In the genomic region with DNA sequence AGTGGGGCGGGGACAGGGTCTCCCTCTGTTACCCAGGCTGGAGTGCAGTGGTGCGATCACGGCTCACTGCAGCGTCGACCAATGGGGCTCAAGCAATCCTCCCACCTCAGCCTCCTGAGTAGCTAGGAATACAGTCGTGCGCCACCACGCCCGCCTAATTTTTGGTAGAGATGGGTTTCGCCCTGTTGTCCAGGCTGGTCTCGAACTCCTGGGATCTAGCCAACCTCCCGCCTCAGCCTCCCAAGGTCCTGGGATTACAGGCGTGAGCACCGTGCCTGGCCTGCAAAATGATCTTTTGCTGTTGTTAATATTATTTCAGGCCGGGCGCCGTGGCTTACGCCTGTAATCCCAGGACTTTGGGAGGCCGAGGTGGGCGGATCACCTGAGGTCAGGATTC, we compare ENCODE assay signal across 8 cellular contexts. TPM values are rescaled to one million over a fixed set of nuclear protein-coding genes. Genes with fewer than 3 reads are reported as not detected.
DNase-seq lines count a peak whose midpoint lies in the region; ATAC-seq and TF ChIP-seq lines count a peak whose summit lies in the region.

No MANE protein-coding gene starts in this region.

- peak overlapping the region; percentile 63 for H3K4me2 ChIP-seq in trophoblast cell (ENCODE audit: low read length)

- peak overlapping the region; percentile 97 for H3K4me3 ChIP-seq in CD8-positive, alpha-beta T cell (ENCODE audit: low read depth, low read length)
- peak overlapping the region; percentile 71 to 96 (median 78) for H3K4me3 ChIP-seq in Peyer's patch
- peak overlapping the region; percentile 99 for H3K4me3 ChIP-seq in fibroblast of mammary gland (ENCODE audit: control insufficient read depth, low read depth, low read length)
- H3K4me3 ChIP-seq in trophoblast cell (ENCODE audit: low read depth, low read length) = no peak overlapping the region

- peaks cover 5% of the 10 kb centered on the region for H3K36me3 ChIP-seq in CD8-positive, alpha-beta T cell (ENCODE audit: insufficient read depth, low read length)
- peaks cover 0 to 12% (median 0%) of the 10 kb centered on the region in 3 donors for H3K36me3 ChIP-seq in Peyer's patch
- H3K36me3 ChIP-seq in trophoblast cell (ENCODE audit: control insufficient read depth in 1 of 2, insufficient read depth in 2 of 2, low read length in 2 of 2) = peaks cover 3% of the 10 kb centered on the region in 2 experiments

- intact Hi-C loops in CD8-positive, alpha-beta T cell (cut with DNase I, micrococcal nuclease) = loop anchor here (1.0 to 5.0 kb wide), 4 partner anchors 47 to 1080 kb away; a partner anchor contains a TSS

- no peaks in the 10 kb centered on the region for H3K9me3 Mint-ChIP-seq in CD8-positive, alpha-beta T cell

- H3K4me1 ChIP-seq in CD8-positive, alpha-beta T cell (ENCODE audit: insufficient read depth, low read length) = peaks cover 24% of the 10 kb centered on the region
- peaks cover 0 to 16% (median 4%) of the 10 kb centered on the region in 4 donors for H3K4me1 ChIP-seq in Peyer's patch
- peaks cover 0 to 5% of the 10 kb centered on the region in 2 experiments for H3K4me1 ChIP-seq in trophoblast cell (ENCODE audit: control insufficient read depth in 1 of 2, insufficient read depth in 2 of 2, low read length in 2 of 2)

- peak overlapping the region; percentile 42 for H2AFZ ChIP-seq in trophoblast cell (ENCODE audit: insufficient read depth, low read length, poor library complexity)

- no peaks in the 10 kb centered on the region for H3K9me3 ChIP-seq in CD8-positive, alpha-beta T cell (ENCODE audit: low read length)
- H3K9me3 ChIP-seq in Peyer's patch = no peaks in the 10 kb centered on the region
- no peaks in the 10 kb centered on the region for H3K9me3 ChIP-seq in trophoblast cell (ENCODE audit: insufficient read depth, low read depth, low read length)

- H4K8ac ChIP-seq in trophoblast cell (ENCODE audit: low read depth, low read length) = peak overlapping the region; percentile 32

- CTCF ChIA-PET in CD8-positive, alpha-beta T cell (lab: Charles Lee) = interaction anchor here (0.8 to 2.7 kb wide), 5 partner anchors 12 to 161 kb away, joined by 3 to 19 read pairs (median 4); no protein-coding TSS in a partner anchor

- H3K27ac ChIP-seq in CD8-positive, alpha-beta T cell (ENCODE audit: low read depth, low read length) = no peak overlapping the region
- H3K27ac ChIP-seq in Peyer's patch (peak overlapping the region in 2 of 4 donors; percentile 74 to 78), trophoblast cell (ENCODE audit: low read depth, low read length) (no peak overlapping the region)

- no peak for ATAC-seq in CD8-positive, alpha-beta T cell
- ATAC-seq in HG03354 (IDR thresholded peaks at IDR 0.05; ENCODE audit: poor library complexity, severe bottlenecking, unreplicated experiment) = no peak

- no peak overlapping the region for H4K12ac ChIP-seq in trophoblast cell (ENCODE audit: low read depth, low read length)

- H3K18ac ChIP-seq in trophoblast cell (ENCODE audit: low read length) = no peak overlapping the region

- no peaks in the 10 kb centered on the region for H3K27me3 ChIP-seq in CD8-positive, alpha-beta T cell (ENCODE audit: insufficient read depth, low read length)
- H3K27me3 ChIP-seq in Peyer's patch = no peaks in the 10 kb centered on the region
- no peaks in the 10 kb centered on the region for H3K27me3 ChIP-seq in trophoblast cell (ENCODE audit: insufficient read depth, low read length)

- no peaks in the 10 kb centered on the region for H3K27me3 Mint-ChIP-seq in CD8-positive, alpha-beta T cell (ENCODE audit: low read depth)

- no peak for DNase-seq in CD8-positive, alpha-beta T cell
- DNase-seq in Peyer's patch (no peak), fibroblast of mammary gland (ENCODE audit: low read depth) (no peak), trophoblast cell (no peak), GM19240 (ENCODE audit: insufficient read length, low spot score) (no peak), NCI-H774 (lab: John Stamatoyannopoulos, UW) (no peak), NCI-H2227 treated with DMSO at 0.1 percent for 48 hours (lab: John Stamatoyannopoulos, UW) (no peak)

- H3K79me2 ChIP-seq in trophoblast cell (ENCODE audit: control insufficient read depth, insufficient read depth, low read length, poor library complexity) = peaks cover 6% of the 10 kb centered on the region

- no peak for TF ChIP-seq POLR2A in Peyer's patch (IDR thresholded peaks at IDR 0.05)

- no peak overlapping the region for H2BK5ac ChIP-seq in trophoblast cell (ENCODE audit: low read depth, low read length, poor library complexity)

- no peak overlapping the region for H2AK5ac ChIP-seq in trophoblast cell (ENCODE audit: low read length)

- no peak overlapping the region for H3K4ac ChIP-seq in trophoblast cell (ENCODE audit: low read depth, low read length)

- peaks cover 5% of the 10 kb centered on the region for H3K79me1 ChIP-seq in trophoblast cell (ENCODE audit: low read length)

- no peak overlapping the region for H4K91ac ChIP-seq in trophoblast cell (ENCODE audit: low read depth, low read length)

- H3K4me3 Mint-ChIP-seq in CD8-positive, alpha-beta T cell = peak overlapping the region; percentile 88

- POLR2A ChIA-PET in CD8-positive, alpha-beta T cell (lab: Charles Lee) = interaction anchor here (1.3 to 2.2 kb wide), 6 partner anchors 9 to 47 kb away, joined by 3 to 44 read pairs (median 5); no protein-coding TSS in a partner anchor

- WGBS in trophoblast cell (ENCODE audit: extremely low coverage, insufficient coverage, insufficient read length) = no CpG with 5 or more reads among the region's 20 CpGs

- H2BK120ac ChIP-seq in trophoblast cell (ENCODE audit: insufficient read depth, low read length, poor library complexity) = no peak overlapping the region

- H3K14ac ChIP-seq in trophoblast cell (ENCODE audit: low read length) = no peak overlapping the region

- H2BK12ac ChIP-seq in trophoblast cell (ENCODE audit: low read length) = no peak overlapping the region

- peaks cover 21% of the 10 kb centered on the region for H3K36me3 Mint-ChIP-seq in CD8-positive, alpha-beta T cell

- H3K9ac ChIP-seq in trophoblast cell (ENCODE audit: low read length) = no peak overlapping the region

- H3K4me1 Mint-ChIP-seq in CD8-positive, alpha-beta T cell (ENCODE audit: low read depth) = peaks cover 46% of the 10 kb centered on the region

- peak overlapping the region; percentile 94 for H3K27ac Mint-ChIP-seq in CD8-positive, alpha-beta T cell

- no peak for TF ChIP-seq CTCF in CD8-positive, alpha-beta T cell (IDR thresholded peaks at IDR 0.05)
- TF ChIP-seq CTCF in Peyer's patch (IDR thresholded peaks at IDR 0.05) (no peak), fibroblast of mammary gland (conservative IDR thresholded peaks at IDR 0.05; ENCODE audit: control insufficient read depth, insufficient read depth, low read depth, low read length) (no peak)

- H3K23ac ChIP-seq in trophoblast cell (ENCODE audit: low read length) = no peak overlapping the region

RNA-seq across cellular contexts. Expression of a gene that starts 0.6 kb away (rescaled TPM):
- 1 to 10 TPM; 4.5 to 4.6 TPM for total RNA-seq in CD8-positive, alpha-beta T cell
- total RNA-seq in Peyer's patch = 10 to 100 TPM in 2 of 4 donors, 1 to 10 TPM in 2; 4.9 to 30.5 (median 11.4) TPM
- polyA plus RNA-seq in trophoblast cell (2013) = 5.9 and 6.8 TPM in 2 replicates

RNA-seq across cellular contexts. Expression of a gene that starts 5.1 kb away (rescaled TPM):
- under 1 TPM; 0.64 to 0.71 TPM for total RNA-seq in CD8-positive, alpha-beta T cell
- 1 to 10 TPM; 1.8 to 5.0 (median 3.5) TPM for total RNA-seq in Peyer's patch
- polyA plus RNA-seq in trophoblast cell (2013) = 2.9 TPM in 2 replicates
